ENCODE assay signal across 8 cellular contexts in the genomic region with DNA sequence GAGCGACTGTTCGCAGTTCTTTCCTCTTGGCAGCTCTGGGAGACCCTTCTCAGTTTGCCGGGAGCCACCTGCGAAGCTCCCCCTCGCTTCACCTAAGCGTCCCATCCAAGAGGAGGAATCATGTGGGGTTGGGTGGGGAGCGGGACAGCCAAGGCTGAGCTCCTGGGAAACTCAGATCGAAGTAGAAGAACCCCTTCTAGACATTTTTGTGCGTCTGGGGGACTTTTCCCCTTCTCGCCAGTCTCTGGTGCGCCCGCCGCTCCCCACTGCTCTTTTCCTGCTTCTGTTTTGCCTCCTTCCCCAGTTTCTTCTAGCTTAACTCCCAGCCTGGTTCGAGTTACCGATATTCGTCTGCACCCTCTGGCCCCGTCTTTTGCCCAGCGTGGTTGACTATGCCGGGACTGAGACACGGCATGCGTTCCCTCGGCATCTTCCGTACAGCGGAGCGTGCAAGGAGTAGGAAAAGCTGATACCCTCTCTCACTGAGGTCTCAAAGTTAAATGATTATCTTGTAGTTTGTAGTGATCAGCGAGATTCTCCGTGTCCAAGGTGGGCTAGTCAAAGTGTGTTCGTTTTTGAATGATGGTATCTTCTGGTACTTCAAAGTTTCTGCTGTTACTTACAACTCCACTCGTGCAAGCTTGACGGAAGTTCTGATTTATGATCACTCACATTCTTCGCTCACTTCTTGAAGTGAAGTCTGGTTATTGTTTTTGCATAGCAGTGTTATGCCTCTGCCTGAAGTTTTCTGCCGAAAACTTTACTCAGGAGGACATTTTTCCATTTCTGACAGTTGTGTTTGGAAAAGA. TPM values are rescaled to one million over a fixed set of nuclear protein-coding genes. Genes with fewer than 3 reads are reported as not detected.
A peak's percentile ranks its signal among the peaks of the same experiment; 100 is the strongest.
DNase-seq lines count a peak whose midpoint lies in the region; ATAC-seq and TF ChIP-seq lines count a peak whose summit lies in the region.

No MANE protein-coding gene starts in this region.

- H3K27me3 Mint-ChIP-seq in neural progenitor cell (ENCODE audit: insufficient read depth, low read depth), result no peaks in the 10 kb centered on the region
- H3K27me3 Mint-ChIP-seq in type B pancreatic cell, result no peaks in the 10 kb centered on the region

- H3K9me2 ChIP-seq in OCI-LY7 (ENCODE audit: insufficient read depth, low read length), result no peaks in the 10 kb centered on the region

- H3K4me3 ChIP-seq in OCI-LY7 (ENCODE audit: low read depth, low read length, poor library complexity, severe bottlenecking) (peak overlapping the region; percentile 82), foreskin fibroblast (ENCODE audit: low read depth in 1 of 2, low read length in 2 of 2) (peak overlapping the region; percentile 92), neural progenitor cell (peak overlapping the region; percentile 80)

- H3K4me1 ChIP-seq in OCI-LY7 (ENCODE audit: insufficient read depth, low read length, poor library complexity, severe bottlenecking) (peaks cover 13% of the 10 kb centered on the region), neural progenitor cell (peaks cover 16% of the 10 kb centered on the region)

- peak overlapping the region; percentile 47 for H3K27ac Mint-ChIP-seq in neural progenitor cell
- peak overlapping the region; percentile 100 for H3K27ac Mint-ChIP-seq in type B pancreatic cell

- H2AFZ ChIP-seq in OCI-LY7 (ENCODE audit: low read length) (peak overlapping the region; percentile 92), neural progenitor cell (replicated peaks) (peak overlapping the region; percentile 89)

- H4K20me1 ChIP-seq in OCI-LY7 (ENCODE audit: insufficient read depth, low read length) (0 out of 2 replicates have a peak, but pooled peaks cover 4% of the 10 kb centered on the region), neural progenitor cell (ENCODE audit: low read depth) (no peaks in the 10 kb centered on the region)

- peak; percentile 24 for ATAC-seq in HG03045 (IDR thresholded peaks at IDR 0.05; ENCODE audit: unreplicated experiment)

- H3K9ac ChIP-seq in neural progenitor cell, result peak overlapping the region; percentile 41

- CTCF ChIA-PET in OCI-LY7 (lab: Charles Lee; ENCODE audit: unreplicated experiment), result interaction anchor here (0.6 to 1.3 kb wide), 2 partner anchors 12 to 217 kb away, joined by 3 to 7 read pairs; no protein-coding TSS in a partner anchor

- H3K27me3 ChIP-seq in neural progenitor cell, result no peaks in the 10 kb centered on the region

- H3K9me3 Mint-ChIP-seq in neural progenitor cell (no peaks in the 10 kb centered on the region), type B pancreatic cell (no peaks in the 10 kb centered on the region)

- H3K36me3 Mint-ChIP-seq in neural progenitor cell (no peaks in the 10 kb centered on the region), type B pancreatic cell (no peaks in the 10 kb centered on the region)

- BruUV-seq in OCI-LY7 (replicated peaks; lab: Mats Ljungman, UMichigan), result no TSS peak

- DNase-seq in activated CD4-positive, CD25-positive, alpha-beta regulatory T cell treated with anti-CD3 and anti-CD28 coated beads, Interleukin-2, amount 50 U/mL, for 16 hours (ENCODE audit: low read depth, low spot score), result peak; percentile 16
- DNase-seq in activated CD4-positive, CD25-positive, alpha-beta regulatory T cell (lab: John Stamatoyannopoulos, UW), result no peak
- DNase-seq in OCI-LY7 (ENCODE audit: low spot score), result peak; percentile 59
- peak; percentile 10 for DNase-seq in activated T-helper 9 cell treated with anti-CD3 and anti-CD28 coated beads, Interleukin-2, amount 50 U/mL, for 16 hours (ENCODE audit: low read depth)
- DNase-seq in foreskin fibroblast, result peak; percentile 57 to 82
- peak; percentile 66 for DNase-seq in neural progenitor cell (ENCODE audit: low spot score)
- no peak for DNase-seq in type B pancreatic cell (ENCODE audit: extremely low spot score, unreplicated experiment)

- H3K9me3 ChIP-seq in OCI-LY7 (ENCODE audit: low read length) (no peaks in the 10 kb centered on the region), neural progenitor cell (ENCODE audit: low read depth) (no peaks in the 10 kb centered on the region)

- H3K79me2 ChIP-seq in OCI-LY7 (ENCODE audit: insufficient read depth, low read depth, low read length) (peaks cover 47% of the 10 kb centered on the region; the same call in 1 of the 2 replicates), neural progenitor cell (ENCODE audit: low read depth) (peaks cover 90% of the 10 kb centered on the region)

- H3K4me3 Mint-ChIP-seq in neural progenitor cell, result peak overlapping the region; percentile 98
- peak overlapping the region; percentile 99 for H3K4me3 Mint-ChIP-seq in type B pancreatic cell

- no peaks in the 10 kb centered on the region for H3K36me3 ChIP-seq in OCI-LY7 (ENCODE audit: insufficient read depth, low read length)
- no peaks in the 10 kb centered on the region for H3K36me3 ChIP-seq in neural progenitor cell

- H3K4me2 ChIP-seq in OCI-LY7 (ENCODE audit: low read length), result peak overlapping the region; percentile 79
- H3K4me2 ChIP-seq in neural progenitor cell, result peak overlapping the region; percentile 98

- H3F3A ChIP-seq in neural progenitor cell (ENCODE audit: low read depth), result peaks cover 16% of the 10 kb centered on the region

- no peak for TF ChIP-seq CTCF in OCI-LY7 (conservative IDR thresholded peaks at IDR 0.05; ENCODE audit: low read length)
- TF ChIP-seq CTCF in foreskin fibroblast (IDR thresholded peaks at IDR 0.05; ENCODE audit: low read depth, low read length), result no peak
- TF ChIP-seq CTCF in neural progenitor cell (IDR thresholded peaks at IDR 0.05), result no peak
- no peak for TF ChIP-seq CTCF in type B pancreatic cell (conservative IDR thresholded peaks at IDR 0.05)

- POLR2A ChIA-PET in OCI-LY7 (lab: Charles Lee), result interaction anchor here (0.7 to 1.4 kb wide), 9 partner anchors 9 to 766 kb away, joined by 3 to 10 read pairs (median 3); partner anchors contain the start of gene THADA

- peak overlapping the region; percentile 39 for H3K27ac ChIP-seq in OCI-LY7 (ENCODE audit: low read depth, low read length, poor library complexity, severe bottlenecking)
- peak overlapping the region; percentile 1 for H3K27ac ChIP-seq in neural progenitor cell

- H3K4me1 Mint-ChIP-seq in neural progenitor cell (peaks cover 19% of the 10 kb centered on the region), type B pancreatic cell (ENCODE audit: unreplicated experiment) (peaks cover 14% of the 10 kb centered on the region)

- intact Hi-C loops in OCI-LY7 (cut with micrococcal nuclease; ENCODE audit: unreplicated experiment), result loop anchor here (2.0 kb wide), 1 partner anchor 194 kb away; the partner anchor contains the start of gene PPM1B

RNA-seq across cellular contexts. Expression of gene CAMKMT, which starts 0.7 kb away (rescaled TPM):
- total RNA-seq in OCI-LY7 (2014; rRNA removed; shearing (Covaris generic)), result 25.1 and 27.4 TPM in 2 replicates
- total RNA-seq in OCI-LY7 (2022) (25.7 and 26.8 TPM in 2 replicates), neural progenitor cell (ENCODE audit: low replicate concordance) (27.4 and 28.5 TPM in 2 replicates), type B pancreatic cell (ENCODE audit: low replicate concordance) (5.3 and 7.7 TPM in 2 replicates)

RNA-seq across cellular contexts. Expression of gene PREPL, which starts 1.1 kb away (rescaled TPM):
- total RNA-seq in OCI-LY7 (2014; rRNA removed; shearing (Covaris generic)), result 27.5 and 28.2 TPM in 2 replicates
- total RNA-seq in OCI-LY7 (2022) (39.0 and 40.6 TPM in 2 replicates), neural progenitor cell (ENCODE audit: low replicate concordance) (58.8 and 90.8 TPM in 2 replicates), type B pancreatic cell (ENCODE audit: low replicate concordance) (37.1 and 42.0 TPM in 2 replicates)

Comparison
In these comparisons a context has a peak if more than half of its experiments do, and no peak if none do; other contexts are left out.
1. DNase-seq: peak in activated CD4-positive, CD25-positive, alpha-beta regulatory T cell treated with anti-CD3 and anti-CD28 coated beads, Interleukin-2, amount 50 U/mL, for 16 hours (single experiment), OCI-LY7 (single experiment), activated T-helper 9 cell treated with anti-CD3 and anti-CD28 coated beads, Interleukin-2, amount 50 U/mL, for 16 hours (single experiment), foreskin fibroblast (2 of 2) and neural progenitor cell (single experiment); none in activated CD4-positive, CD25-positive, alpha-beta regulatory T cell (0 of 4) and type B pancreatic cell (single experiment).
2. Peak in every context shown above with its lines, with median percentiles within 50 percentile points of each other: H3K4me3 ChIP-seq.